Comparison of ENCODE assay signal across 15 cellular contexts in genomic region chr13:45861352-45861751, GRCh38. TPM values are rescaled to one million over a fixed set of nuclear protein-coding genes. Genes with fewer than 3 reads are reported as not detected.
"Had no signal": no experiment of that assay in that cellular context is flagged by ENCODE, and none has a peak within 500 bp of the region (broad histone marks: within the 10 kb centered on the region; RNA-seq: fewer than 3 reads in every experiment).

No MANE protein-coding gene starts in this region.

- DNase-seq: activated CD4-positive, alpha-beta T cell treated with anti-CD3 and anti-CD28 coated beads, Interleukin-2, amount 50 U/mL, for 48 hours; activated CD4-positive, CD25-positive, alpha-beta regulatory T cell treated with anti-CD3 and anti-CD28 coated beads, Interleukin-2, amount 50 U/mL, for 72 hours; activated gamma-delta T cell; activated T-cell treated with anti-CD3 and anti-CD28 coated beads, Interleukin-2, amount 50 U/mL, for 48 hours; effector CD4-positive, alpha-beta T cell; kidney glomerular epithelial cell; naive B cell; sigmoid colon; stimulated activated CD4-positive, alpha-beta T cell treated with anti-CD3 and anti-CD28 coated beads, Interleukin-12 subunit alpha, Interleukin-12 subunit beta, amount 100 ng/mL, for 4 hours; stimulated activated naive CD8-positive, alpha-beta T cell treated with anti-CD3 and anti-CD28 coated beads, Interleukin-15, Interleukin-2, amounts not matched to agents 100 U/mL and 50 U/mL, for 24 hours; upper lobe of left lung had no signal

- FAIRE-seq: colon had no signal

- H3K9me3 Mint-ChIP-seq: T-helper 2 cell treated with Interferon-gamma antibody and Interleukin-4, amounts not matched to agents 5 μg/mL and 100 μg/mL, for 36 hours had no signal

- H3K4me3 Mint-ChIP-seq: activated naive CD8-positive, alpha-beta T cell; naive B cell; T-helper 2 cell treated with Interferon-gamma antibody and Interleukin-4, amounts not matched to agents 5 μg/mL and 100 μg/mL, for 36 hours had no signal

- H3K4me3 ChIP-seq: sigmoid colon, suprapubic skin, upper lobe of left lung had no signal

- H3K4me1 ChIP-seq: sigmoid colon, suprapubic skin, upper lobe of left lung had no signal

- ATAC-seq: stimulated activated naive CD8-positive, alpha-beta T cell treated with anti-CD3 and anti-CD28 coated beads, Interleukin-15, Interleukin-2, amounts not matched to agents 100 U/mL and 50 U/mL, for 24 hours had no signal

- H3K36me3 ChIP-seq: sigmoid colon, suprapubic skin, upper lobe of left lung had no signal

- H3K27ac Mint-ChIP-seq: activated naive CD8-positive, alpha-beta T cell; naive B cell; T-helper 2 cell treated with Interferon-gamma antibody and Interleukin-4, amounts not matched to agents 5 μg/mL and 100 μg/mL, for 36 hours had no signal

- H3K36me3 Mint-ChIP-seq: activated naive CD8-positive, alpha-beta T cell; naive B cell had no signal

- H3K9me3 ChIP-seq: suprapubic skin, upper lobe of left lung had no signal

- H3K27me3 ChIP-seq: sigmoid colon, upper lobe of left lung had no signal

- H3K27ac ChIP-seq: sigmoid colon, suprapubic skin, upper lobe of left lung had no signal

- H3K4me1 Mint-ChIP-seq: naive B cell had no signal

RNA-seq across cellular contexts. Expression of gene SIAH3, which starts 9.8 kb away (rescaled TPM):
- total RNA-seq: sigmoid colon had no signal
